ENCODE assay signal across 2 cellular contexts in genomic region chr12:57636731-57637130, GRCh38. TPM values are rescaled to one million over a fixed set of nuclear protein-coding genes. Genes with fewer than 3 reads are reported as not detected.
"Had no signal": no experiment of that assay in that cellular context is flagged by ENCODE, and none has a peak within 500 bp of the region (broad histone marks: within the 10 kb centered on the region; RNA-seq: fewer than 3 reads in every experiment).

No MANE protein-coding gene starts in this region.

RNA-seq across cellular contexts. Expression of gene B4GALNT1, which starts 3.7 kb away (rescaled TPM):
- total RNA-seq: T-helper 17 cell had no signal

RNA-seq across cellular contexts. Expression of gene ARHGEF25, which starts 25.5 kb away (rescaled TPM):
- total RNA-seq: activated B cell treated with CpG ODN at 0.5 μM for 24 hours had no signal
